ENCODE assay signal across 21 cellular contexts in genomic region chr1:7229696-7230095, GRCh38.
DNase-seq lines count a peak whose midpoint lies in the region; ATAC-seq and TF ChIP-seq lines count a peak whose summit lies in the region.
"Had no signal": no experiment of that assay in that cellular context is flagged by ENCODE, and none has a peak within 500 bp of the region (broad histone marks: within the 10 kb centered on the region; RNA-seq: fewer than 3 reads in every experiment).

No MANE protein-coding gene starts in this region.

- DNase-seq in AG10803 (ENCODE audit: low read depth): peak; percentile 51
- peak; percentile 87 for DNase-seq in HCEC 1CT
- DNase-seq in choroid plexus epithelial cell (ENCODE audit: low read depth): peak; percentile 69
- DNase-seq in foreskin fibroblast: peak; percentile 54 to 80
- DNase-seq in DMS114 treated with DMSO at 0.1 percent for 48 hours (lab: John Stamatoyannopoulos, UW; ENCODE audit: unreplicated experiment): no peak
- DNase-seq: activated naive CD4-positive, alpha-beta T cell treated with anti-CD3 and anti-CD28 coated beads for 36 hours; activated T-cell treated with anti-CD3 and anti-CD28 coated beads, Interleukin-2, amount 50 U/mL, for 4 hours; anterior cingulate cortex; central memory CD4-positive, alpha-beta T cell; heart left ventricle; left colon; naive thymus-derived CD8-positive, alpha-beta T cell; NCI-H1105; NCI-H2227 treated with DMSO at 0.1 percent for 48 hours; right lobe of liver; T1000; upper lobe of right lung had no signal

- TF ChIP-seq CTCF in AG10803 (conservative IDR thresholded peaks at IDR 0.05; ENCODE audit: low read length): no peak
- no peak for TF ChIP-seq CTCF in choroid plexus epithelial cell (conservative IDR thresholded peaks at IDR 0.05; ENCODE audit: low read depth, low read length)
- no peak for TF ChIP-seq CTCF in foreskin fibroblast (IDR thresholded peaks at IDR 0.05; ENCODE audit: low read depth, low read length)

- H3K4me3 ChIP-seq in AG10803 (ENCODE audit: low read length): no peak overlapping the region
- no peak overlapping the region for H3K4me3 ChIP-seq in choroid plexus epithelial cell (ENCODE audit: low read depth, low read length)
- H3K4me3 ChIP-seq in foreskin fibroblast (ENCODE audit: low read depth in 1 of 2, low read length in 2 of 2): no peak overlapping the region
- H3K4me3 ChIP-seq: GM12878, heart left ventricle, right lobe of liver, upper lobe of right lung had no signal

- no peak for ATAC-seq in GM18909 (IDR thresholded peaks at IDR 0.05; ENCODE audit: poor library complexity, unreplicated experiment)
- ATAC-seq in HG02623 (IDR thresholded peaks at IDR 0.05; ENCODE audit: unreplicated experiment): no peak
- ATAC-seq: activated T-cell treated with anti-CD3 and anti-CD28 coated beads, Interleukin-2, amount 50 U/mL, for 4 hours; esophagus mucosa; GM12878; left colon; naive thymus-derived CD8-positive, alpha-beta T cell; right lobe of liver; upper lobe of right lung had no signal
